In the genomic region with DNA sequence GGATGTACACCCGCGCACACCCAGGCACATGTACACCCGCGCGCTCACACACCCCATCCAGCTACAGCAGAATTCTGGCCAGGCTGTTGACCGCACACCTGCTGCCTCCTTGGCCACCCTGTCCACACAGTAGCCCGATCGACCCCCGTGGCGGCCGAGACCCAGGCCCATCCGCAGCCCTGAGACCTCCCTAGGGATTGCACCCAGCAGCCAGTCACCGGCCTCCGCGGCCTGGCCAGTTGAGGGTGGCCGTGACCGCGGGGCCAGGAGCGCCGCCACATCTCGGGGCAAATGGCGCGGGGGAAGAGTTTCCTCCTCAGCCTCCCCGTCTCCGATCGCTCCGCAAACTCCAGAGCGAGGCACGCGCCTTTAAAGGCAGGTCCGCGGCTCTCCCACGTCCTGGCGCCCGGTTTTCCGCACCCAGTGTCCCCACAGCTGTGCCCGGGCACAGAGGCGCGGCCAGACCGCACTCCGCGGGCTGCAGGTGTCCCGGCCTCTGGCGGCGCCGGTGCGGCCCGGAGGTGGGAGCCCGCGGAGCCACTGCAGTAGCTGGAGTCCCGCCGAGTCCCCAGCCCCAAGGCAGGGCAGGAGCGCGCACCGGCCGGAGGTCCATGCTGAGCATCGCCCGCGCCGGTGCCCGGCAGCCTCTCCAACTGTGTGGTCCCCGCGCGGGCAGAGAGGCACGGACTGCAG, we compare ENCODE assay signal across 10 cellular contexts. TPM values are rescaled to one million over a fixed set of nuclear protein-coding genes. Genes with fewer than 3 reads are reported as not detected.
A peak's percentile ranks its signal among the peaks of the same experiment; 100 is the strongest.
DNase-seq lines count a peak whose midpoint lies in the region; ATAC-seq, FAIRE-seq and TF ChIP-seq lines count a peak whose summit lies in the region.
"Had no signal": no experiment of that assay in that cellular context is flagged by ENCODE, and none has a peak within 500 bp of the region (broad histone marks: within the 10 kb centered on the region; RNA-seq: fewer than 3 reads in every experiment).

No MANE protein-coding gene starts in this region.

- no peak overlapping the region for H3K23ac ChIP-seq in IMR-90 (ENCODE audit: low read depth, low read length)

- no peak overlapping the region for H3K27ac ChIP-seq in IMR-90 (ENCODE audit: insufficient read depth, low read length)
- no peak overlapping the region for H3K27ac ChIP-seq in mammary epithelial cell (ENCODE audit: insufficient read depth, low read depth, low read length)
- H3K27ac ChIP-seq in HepG2 (ENCODE audit: extremely low read length, insufficient read depth, low read length): no peak overlapping the region

- H3K9me3 ChIP-seq in IMR-90 (ENCODE audit: control insufficient read depth, insufficient read depth, low read length) (no peaks in the 10 kb centered on the region), mammary epithelial cell (replicated peaks; ENCODE audit: insufficient read depth, low read length) (no peaks in the 10 kb centered on the region), HepG2 (ENCODE audit: low read length) (no peaks in the 10 kb centered on the region)

- POLR2A ChIA-PET in IMR-90 (lab: Charles Lee; ENCODE audit: unreplicated experiment) (no interaction called here), HepG2 (lab: Yijun Ruan, JAX) (interaction anchor here (0.7 kb wide), 1 partner anchor 212 kb away, joined by 4 read pairs; no protein-coding TSS in a partner anchor)

- intact Hi-C loops in IMR-90 (cut with micrococcal nuclease) (loop anchor here (2.0 kb wide), 1 partner anchor 201 kb away; no protein-coding TSS in a partner anchor), mammary epithelial cell (cut with micrococcal nuclease) (loop anchor here (5.0 to 10.0 kb wide), 2 partner anchors 203 to 265 kb away; no protein-coding TSS in a partner anchor), HepG2 (cut with micrococcal nuclease; ENCODE audit: unreplicated experiment) (loop anchor here (2.0 to 5.0 kb wide), 2 partner anchors 201 to 262 kb away; no protein-coding TSS in a partner anchor)

- H3K36me3 Mint-ChIP-seq in stimulated activated memory B cell treated with anti-CD40 and anti-IgM and Interleukin-4, amounts not matched to agents 10 μg/mL and 1 μg/mL and 100 μg/mL, for 72 hours: no peaks in the 10 kb centered on the region

- H3K4ac ChIP-seq in IMR-90 (ENCODE audit: low read depth, low read length): no peak overlapping the region

- no peak for FAIRE-seq in HepG2 (lab: Jason Lieb, UNC)

- in situ Hi-C loops in IMR-90 (cut with MboI; ENCODE audit: low sequenced_read_pairs): loop anchor here (5.0 kb wide), 1 partner anchor 283 kb away; the partner anchor contains the start of gene ICE1
- in situ Hi-C loops in mammary epithelial cell (cut with MboI; ENCODE audit: low sequenced_read_pairs in 2 of 2): loop anchor here in 1 of 2 donors (10.0 kb wide), 1 partner anchor 275 kb away; no protein-coding TSS in a partner anchor
- in situ Hi-C loops in HepG2 (cut with HindIII; ENCODE audit: extremely low pct_ligation_motif_present, low pct_unique_long_range_greater_than_20kb): loop anchor here (10.0 to 25.0 kb wide), 2 partner anchors 265 to 273 kb away; partner anchors contain the start of gene ICE1

- H4K20me1 ChIP-seq in IMR-90 (ENCODE audit: insufficient read depth, low read length) (no peaks in the 10 kb centered on the region), mammary epithelial cell (ENCODE audit: insufficient read depth, low read length) (no peaks in the 10 kb centered on the region), HepG2 (ENCODE audit: insufficient read depth, low read length) (no peaks in the 10 kb centered on the region)

- no peak overlapping the region for H4K8ac ChIP-seq in IMR-90 (ENCODE audit: low read depth in 2 of 2, low read length in 2 of 2)

- H3K27ac Mint-ChIP-seq in stimulated activated memory B cell treated with anti-CD40 and anti-IgM and Interleukin-4, amounts not matched to agents 10 μg/mL and 1 μg/mL and 100 μg/mL, for 72 hours: no peak overlapping the region

- no peak overlapping the region for H4K91ac ChIP-seq in IMR-90 (ENCODE audit: insufficient read depth, low read depth, low read length)

- H3K79me1 ChIP-seq in IMR-90 (ENCODE audit: low read depth in 1 of 2, low read length in 2 of 2): no peaks in the 10 kb centered on the region

- BruUV-seq in IMR-90 (replicated peaks; lab: Mats Ljungman, UMichigan): no TSS peak
- BruUV-seq in mammary epithelial cell (replicated peaks; lab: Mats Ljungman, UMichigan): no TSS peak
- BruUV-seq in HepG2 (replicated peaks; lab: Mats Ljungman, UMichigan): no TSS peak

- H3K4me3 Mint-ChIP-seq in stimulated activated memory B cell treated with anti-CD40 and anti-IgM and Interleukin-4, amounts not matched to agents 10 μg/mL and 1 μg/mL and 100 μg/mL, for 72 hours: no peak overlapping the region

- H3K27me3 ChIP-seq in IMR-90 (ENCODE audit: control insufficient read depth, insufficient read depth, low read length): peaks cover 14% of the 10 kb centered on the region
- peaks cover 20% of the 10 kb centered on the region for H3K27me3 ChIP-seq in mammary epithelial cell (ENCODE audit: insufficient read depth, low read length)
- H3K27me3 ChIP-seq in HepG2 (ENCODE audit: control insufficient read depth in 1 of 2, insufficient read depth in 2 of 2, low read length in 2 of 2): peaks cover 0 to 12% of the 10 kb centered on the region in 2 experiments; a peak in 3 of 5 replicates

- H3K4me1 Mint-ChIP-seq in stimulated activated memory B cell treated with anti-CD40 and anti-IgM and Interleukin-4, amounts not matched to agents 10 μg/mL and 1 μg/mL and 100 μg/mL, for 72 hours: peaks cover 6% of the 10 kb centered on the region

- H3K36me3 ChIP-seq in IMR-90 (ENCODE audit: control insufficient read depth, insufficient read depth, low read length) (no peaks in the 10 kb centered on the region), mammary epithelial cell (ENCODE audit: insufficient read depth, low read length) (no peaks in the 10 kb centered on the region), HepG2 (replicated peaks in 1 of 2; ENCODE audit: control insufficient read depth in 1 of 2, insufficient read depth in 2 of 2, low read length in 2 of 2) (no peaks in the 10 kb centered on the region)

- H3K4me3 ChIP-seq in IMR-90 (ENCODE audit: insufficient read depth, low read depth, low read length) (no peak overlapping the region), mammary epithelial cell (replicated peaks in 1 of 3; ENCODE audit: insufficient read depth in 1 of 3, low read depth in 2 of 3, low read length in 3 of 3) (no peak overlapping the region), HepG2 (replicated peaks in 1 of 3; ENCODE audit: insufficient read depth in 1 of 3, low read depth in 2 of 3, low read length in 3 of 3) (peak overlapping the region in 2 of 3 experiments; percentile 13 to 43; a peak in 2 of 6 replicates)

- H4K5ac ChIP-seq in IMR-90 (ENCODE audit: low read depth, low read length): no peak overlapping the region

- no peak overlapping the region for H2BK5ac ChIP-seq in IMR-90 (ENCODE audit: low read depth, low read length, poor library complexity, severe bottlenecking)

- H3K9me1 ChIP-seq in IMR-90 (ENCODE audit: insufficient read depth, low read length): no peaks in the 10 kb centered on the region

- TF ChIP-seq POLR2A in IMR-90 (IDR thresholded peaks at IDR 0.05; ENCODE audit: low read depth, low read length) (no peak), HepG2 (IDR thresholded peaks at IDR 0.05; ENCODE audit: insufficient read depth in 1 of 2, low read depth in 2 of 2, low read length in 2 of 2) (no peak)

- ATAC-seq in IMR-90 (ENCODE audit: low read depth) (no peak), HepG2 (no peak; the same call in 2 of the 3 replicates), GM21737 (IDR thresholded peaks at IDR 0.05; ENCODE audit: unreplicated experiment) (no peak)
- peak; percentile 24 for ATAC-seq in stimulated activated memory B cell treated with anti-CD40 and anti-IgM and Interleukin-4, amounts not matched to agents 10 μg/mL and 1 μg/mL and 100 μg/mL, for 72 hours

- no peak overlapping the region for H3K18ac ChIP-seq in IMR-90 (ENCODE audit: low read depth, low read length)

- peaks cover 2% of the 10 kb centered on the region for H3K9me3 Mint-ChIP-seq in stimulated activated memory B cell treated with anti-CD40 and anti-IgM and Interleukin-4, amounts not matched to agents 10 μg/mL and 1 μg/mL and 100 μg/mL, for 72 hours

- H2AFZ ChIP-seq in IMR-90 (replicated peaks; ENCODE audit: low read length, poor library complexity): peak overlapping the region; percentile 0
- no peak overlapping the region for H2AFZ ChIP-seq in mammary epithelial cell (ENCODE audit: low read depth, low read length)
- H2AFZ ChIP-seq in HepG2 (ENCODE audit: low read length): no peak overlapping the region

- no peak for TF ChIP-seq CTCF in IMR-90 (conservative IDR thresholded peaks at IDR 0.05; ENCODE audit: low read depth, low read length)
- TF ChIP-seq CTCF in mammary epithelial cell (conservative IDR thresholded peaks at IDR 0.05 in 1 of 2, IDR thresholded peaks at IDR 0.05 in 1 of 2; ENCODE audit: extremely low read depth in 1 of 2, insufficient read depth in 1 of 2, low read depth in 1 of 2, low read length in 2 of 2): no peak
- no peak for TF ChIP-seq CTCF in HepG2 (CRISPR knock-in tag; IDR thresholded peaks at IDR 0.05)

- TF ChIP-seq RAD21 in IMR-90 (IDR thresholded peaks at IDR 0.05; ENCODE audit: low read length) (no peak), HepG2 (CRISPR knock-in tag; IDR thresholded peaks at IDR 0.05) (no peak)

- H3K27me3 Mint-ChIP-seq in stimulated activated memory B cell treated with anti-CD40 and anti-IgM and Interleukin-4, amounts not matched to agents 10 μg/mL and 1 μg/mL and 100 μg/mL, for 72 hours: peaks cover 33% of the 10 kb centered on the region

- CTCF ChIA-PET in IMR-90 (lab: Yijun Ruan, JAX): interaction anchor here (1.9 kb wide), 1 partner anchor 280 kb away, joined by 5 read pairs; no protein-coding TSS in a partner anchor
- CTCF ChIA-PET in mammary epithelial cell (lab: Charles Lee; ENCODE audit: low non-redundant PET): no interaction called here
- CTCF ChIA-PET in HepG2 (lab: Yijun Ruan, JAX; ENCODE audit: low intra/inter-chr PET ratio, low total read pairs): interaction anchor here (2.7 kb wide), 1 partner anchor 255 kb away, joined by 17 read pairs; no protein-coding TSS in a partner anchor

- dilution Hi-C loops in IMR-90 (cut with HindIII; ENCODE audit: low sequenced_read_pairs, unreplicated experiment) (no loop called here), mammary epithelial cell (cut with HindIII; ENCODE audit: low sequenced_read_pairs) (no loop called here)

- H2AK9ac ChIP-seq in IMR-90 (replicated peaks; ENCODE audit: low read depth, low read length, poor library complexity): no peak overlapping the region

- H2BK120ac ChIP-seq in IMR-90 (ENCODE audit: low read depth, low read length): no peak overlapping the region

- DNase-seq in IMR-90: no peak
- no peak for DNase-seq in mammary epithelial cell
- DNase-seq in HepG2 (ENCODE audit: low spot score): no peak
- DNase-seq in UCSD-AML1 (lab: John Stamatoyannopoulos, UW; ENCODE audit: unreplicated experiment): no peak
- no peak for DNase-seq in NCI-H524 treated with DMSO at 0.1 percent for 48 hours (lab: John Stamatoyannopoulos, UW)
- DNase-seq in EL: no peak
- DNase-seq: Kasumi-1 had no signal

- H3K56ac ChIP-seq in IMR-90 (ENCODE audit: extremely low read depth, insufficient read depth, low read length): no peak overlapping the region

- TF ChIP-seq EP300 in HepG2 (IDR thresholded peaks at IDR 0.05; ENCODE audit: low read depth in 2 of 2, low read length in 2 of 2) (no peak), HepG2 (CRISPR knock-in tag; IDR thresholded peaks at IDR 0.05; ENCODE audit: borderline replicate concordance) (no peak)

- H3K4me1 ChIP-seq in IMR-90 (ENCODE audit: control insufficient read depth, insufficient read depth, low read length) (no peaks in the 10 kb centered on the region), mammary epithelial cell (ENCODE audit: insufficient read depth, low read length) (peaks cover 7% of the 10 kb centered on the region), HepG2 (ENCODE audit: insufficient read depth, low read length) (peaks cover 32% of the 10 kb centered on the region)

- H2BK20ac ChIP-seq in IMR-90 (ENCODE audit: low read depth, low read length): no peak overlapping the region

- H3K9ac ChIP-seq in IMR-90 (ENCODE audit: low read depth, low read length) (no peak overlapping the region), mammary epithelial cell (ENCODE audit: insufficient read depth, low read length) (no peak overlapping the region), HepG2 (ENCODE audit: insufficient read depth, low read depth, low read length) (no peak overlapping the region)

- no peak overlapping the region for H2BK15ac ChIP-seq in IMR-90 (ENCODE audit: low read depth, low read length)

- no peak overlapping the region for H3K4me2 ChIP-seq in IMR-90 (ENCODE audit: low read depth, low read length)
- peak overlapping the region; percentile 57 for H3K4me2 ChIP-seq in mammary epithelial cell (ENCODE audit: insufficient read depth, low read depth, low read length)
- peak overlapping the region; percentile 67; the same call in 1 of the 2 replicates for H3K4me2 ChIP-seq in HepG2 (ENCODE audit: low read depth, low read length)

- H3K79me2 ChIP-seq in mammary epithelial cell (ENCODE audit: insufficient read depth, low read length) (no peaks in the 10 kb centered on the region), HepG2 (ENCODE audit: insufficient read depth, low read length) (no peaks in the 10 kb centered on the region)

- WGBS in IMR-90 (ENCODE audit: extremely low coverage in 2 of 2, insufficient read length in 1 of 2), 2 experiments: 11% methylated on average over 34 of the region's 65 CpGs; no CpG with 5 or more reads in 1 of the 2 experiments
- WGBS in mammary epithelial cell (ENCODE audit: low coverage, missing lambda C conversion rate): 0% methylated on average over 3 of the region's 65 CpGs
- 71% methylated on average over 31 of the region's 65 CpGs for WGBS in HepG2 (ENCODE audit: low lambda C conversion rate)

- H3K14ac ChIP-seq in IMR-90 (replicated peaks; ENCODE audit: low read depth, low read length): no peak overlapping the region

- H2AK5ac ChIP-seq in IMR-90 (ENCODE audit: low read depth, low read length): no peak overlapping the region

RNA-seq across cellular contexts. Expression of gene ADAMTS16, which starts 0.6 kb away (rescaled TPM):
- total RNA-seq in IMR-90 (2012; rRNA removed) (0.18 and 0.28 TPM in 2 replicates), mammary epithelial cell (not detected), HepG2 (2016; rRNA removed; fragmentation: Illumina TruSeq; extraction: Trizol) (0.02 and 0.07 TPM in 2 replicates)
- polyA plus RNA-seq in IMR-90 (2012; rRNA removed) (0.03 and 0.09 TPM in 2 replicates), mammary epithelial cell (not detected), HepG2 (2011; rRNA removed) (0.03 and 0.04 TPM in 2 replicates)
- polyA plus RNA-seq in IMR-90 (2012; cell fraction: cytosol; rRNA removed): 0.01 and 0.02 TPM in 2 replicates
- 0.13 and 0.21 TPM in 2 replicates for polyA plus RNA-seq in IMR-90 (2012; cell fraction: nucleus; rRNA removed; ENCODE audit: low replicate concordance)
- polyA minus RNA-seq in mammary epithelial cell: not detected
- not detected in 2 replicates for total RNA-seq in HepG2 (2016; cell fraction: cytosol; rRNA removed; fragmentation: Illumina TruSeq; extraction: Trizol; ENCODE audit: low read depth)
- total RNA-seq in HepG2 (2016; cell fraction: insoluble cytoplasmic fraction; rRNA removed; fragmentation: Illumina TruSeq; extraction: Trizol): 0.06 TPM in 1 of 2 replicates, not detected in the other
- total RNA-seq in HepG2 (2016; cell fraction: membrane; rRNA removed; fragmentation: Illumina TruSeq; extraction: Trizol): 0.06 TPM in 1 of 2 replicates, not detected in the other
- 0.12 and 0.31 TPM in 2 replicates for total RNA-seq in HepG2 (2016; cell fraction: nucleus; rRNA removed; fragmentation: Illumina TruSeq; extraction: Trizol)
- polyA plus RNA-seq in HepG2 (2011; cell fraction: cytosol; rRNA removed): 0.03 TPM in 2 replicates
- 0.08 and 0.14 TPM in 2 replicates for polyA plus RNA-seq in HepG2 (2011; cell fraction: nucleus; rRNA removed)
- 0.16 and 0.47 TPM in 2 replicates for polyA plus RNA-seq in HepG2 (2012)
- not detected in 2 replicates for polyA plus RNA-seq in HepG2 (2016; cell fraction: cytosol; fragmentation: Illumina TruSeq; extraction: Trizol; ENCODE audit: low read depth)
- not detected in 2 replicates for polyA plus RNA-seq in HepG2 (2016; cell fraction: insoluble cytoplasmic fraction; fragmentation: Illumina TruSeq; extraction: Trizol; ENCODE audit: low read depth)
- polyA plus RNA-seq in HepG2 (2016; cell fraction: membrane; fragmentation: Illumina TruSeq; extraction: Trizol; ENCODE audit: low read depth): 0.03 TPM in 1 of 2 replicates, not detected in the other
- polyA plus RNA-seq in HepG2 (2016; cell fraction: nucleus; fragmentation: Illumina TruSeq; extraction: Trizol; ENCODE audit: insufficient read depth, low read depth): not detected in 2 replicates
- polyA minus RNA-seq in HepG2 (2011; rRNA and poly(A)+ RNA removed; ENCODE audit: low replicate concordance): 0.06 and 0.12 TPM in 2 replicates
- not detected in 2 replicates for polyA minus RNA-seq in HepG2 (2011; cell fraction: cytosol; rRNA and poly(A)+ RNA removed)
- 0.26 and 0.37 TPM in 2 replicates for polyA minus RNA-seq in HepG2 (2011; cell fraction: nucleus; rRNA and poly(A)+ RNA removed)
- total RNA-seq: dermis microvascular lymphatic vessel endothelial cell had no signal

Comparison
In these comparisons a context has a peak if more than half of its experiments do, and no peak if none do; other contexts are left out.
1. H3K4me3 ChIP-seq: peak in HepG2 (2 of 3); none in IMR-90 (single experiment) and mammary epithelial cell (0 of 3).